In genomic region chr2:19137433-19137832, GRCh38 we compare ENCODE assay signal across 31 cellular contexts.
"Had no signal": no experiment of that assay in that cellular context is flagged by ENCODE, and none has a peak within 500 bp of the region (broad histone marks: within the 10 kb centered on the region; RNA-seq: fewer than 3 reads in every experiment).

No MANE protein-coding gene starts in this region.

- ATAC-seq: activated CD4-positive, CD25-positive, alpha-beta regulatory T cell treated with anti-CD3 and anti-CD28 coated beads, Interleukin-2, amount 50 U/mL, for 24 hours; foreskin keratinocyte; heart left ventricle; left colon; naive thymus-derived CD4-positive, alpha-beta T cell; right cardiac atrium; stimulated activated naive B cell treated with anti-CD40 and anti-IgM and Interleukin-4, amounts not matched to agents 10 μg/mL and 1 μg/mL and 100 μg/mL, for 72 hours; upper lobe of right lung had no signal

- H3K36me3 ChIP-seq: ascending aorta, esophagus muscularis mucosa, heart left ventricle, stomach, thyroid gland, upper lobe of right lung had no signal

- H3K27ac ChIP-seq: ascending aorta, esophagus muscularis mucosa, foreskin keratinocyte, heart left ventricle, stomach, thyroid gland, upper lobe of right lung, VCaP had no signal

- H3K4me3 Mint-ChIP-seq: activated naive CD4-positive, alpha-beta T cell treated with anti-CD3 and anti-CD28 coated beads for 36 hours; activated naive CD8-positive, alpha-beta T cell treated with anti-CD3 and anti-CD28 coated beads for 36 hours; activated T-helper 1 cell treated with anti-CD3 and anti-CD28 coated beads, Interleukin-12 subunit alpha, Interleukin-12 subunit beta, Interleukin-2, Interleukin-4 antibody, amounts not matched to agents 30 ng/mL and 10 ng/mL and 1 ng/mL, durations not matched to agents 14 hours and 24 hours and 36 hours; brain; dendritic cell treated with granulocyte-macrophage colony-stimulating factor and Interleukin-4, amounts not matched to agents 40 ng/mL and 50 ng/mL, for 4 days; immature natural killer cell; naive thymus-derived CD4-positive, alpha-beta T cell; neural crest cell; stimulated activated naive B cell treated with anti-CD40 and anti-IgM and Interleukin-4, amounts not matched to agents 10 μg/mL and 1 μg/mL and 100 μg/mL, for 72 hours had no signal

- DNase-seq: activated CD4-positive, alpha-beta T cell treated with anti-CD3 and anti-CD28 coated beads for 48 hours; activated CD4-positive, alpha-beta T cell treated with anti-CD3 and anti-CD28 coated beads, Interleukin-2, amount 50 U/mL, for 48 hours; activated CD8-positive, alpha-beta memory T cell treated with anti-CD3 and anti-CD28 coated beads for 24 hours; activated effector memory CD4-positive, alpha-beta T cell treated with anti-CD3 and anti-CD28 coated beads, Interleukin-2, amount 50 U/mL, for 16 hours; activated naive CD4-positive, alpha-beta T cell treated with anti-CD3 and anti-CD28 coated beads for 36 hours; activated naive CD8-positive, alpha-beta T cell treated with anti-CD3 and anti-CD28 coated beads for 36 hours; foreskin keratinocyte; heart left ventricle; hypothalamus; immature natural killer cell; kidney; left colon; mammary epithelial cell; midbrain; naive thymus-derived CD4-positive, alpha-beta T cell; nucleus accumbens; right cardiac atrium; stimulated activated CD4-positive, alpha-beta T cell treated with anti-CD3 and anti-CD28 coated beads, Interleukin-15, amount 100 ng/mL, for 24 hours; stimulated activated CD4-positive, alpha-beta T cell treated with anti-CD3 and anti-CD28 coated beads, Interleukin-2, amount 100 ng/mL, for 24 hours; stimulated activated naive B cell treated with anti-CD40 and anti-IgM and Interleukin-4, amounts not matched to agents 10 μg/mL and 1 μg/mL and 100 μg/mL, for 72 hours; stomach; thyroid gland; upper lobe of right lung had no signal

- H3K9me3 Mint-ChIP-seq: activated naive CD4-positive, alpha-beta T cell treated with anti-CD3 and anti-CD28 coated beads for 36 hours; activated naive CD8-positive, alpha-beta T cell treated with anti-CD3 and anti-CD28 coated beads for 36 hours; activated T-helper 1 cell treated with anti-CD3 and anti-CD28 coated beads, Interleukin-12 subunit alpha, Interleukin-12 subunit beta, Interleukin-2, Interleukin-4 antibody, amounts not matched to agents 30 ng/mL and 10 ng/mL and 1 ng/mL, durations not matched to agents 14 hours and 24 hours and 36 hours; brain; dendritic cell treated with granulocyte-macrophage colony-stimulating factor and Interleukin-4, amounts not matched to agents 40 ng/mL and 50 ng/mL, for 4 days; naive thymus-derived CD4-positive, alpha-beta T cell; neural crest cell; stimulated activated naive B cell treated with anti-CD40 and anti-IgM and Interleukin-4, amounts not matched to agents 10 μg/mL and 1 μg/mL and 100 μg/mL, for 72 hours had no signal

- H3K27me3 ChIP-seq: ascending aorta, esophagus muscularis mucosa, foreskin keratinocyte, heart left ventricle, stomach, thyroid gland, upper lobe of right lung had no signal

- H3K27ac Mint-ChIP-seq: activated naive CD4-positive, alpha-beta T cell treated with anti-CD3 and anti-CD28 coated beads for 36 hours; activated naive CD8-positive, alpha-beta T cell treated with anti-CD3 and anti-CD28 coated beads for 36 hours; activated T-helper 1 cell treated with anti-CD3 and anti-CD28 coated beads, Interleukin-12 subunit alpha, Interleukin-12 subunit beta, Interleukin-2, Interleukin-4 antibody, amounts not matched to agents 30 ng/mL and 10 ng/mL and 1 ng/mL, durations not matched to agents 14 hours and 24 hours and 36 hours; brain; dendritic cell treated with granulocyte-macrophage colony-stimulating factor and Interleukin-4, amounts not matched to agents 40 ng/mL and 50 ng/mL, for 4 days; immature natural killer cell; naive thymus-derived CD4-positive, alpha-beta T cell; stimulated activated naive B cell treated with anti-CD40 and anti-IgM and Interleukin-4, amounts not matched to agents 10 μg/mL and 1 μg/mL and 100 μg/mL, for 72 hours had no signal

- H3K4me3 ChIP-seq: ascending aorta, esophagus muscularis mucosa, heart left ventricle, stomach, thyroid gland, upper lobe of right lung had no signal

- H3K27me3 Mint-ChIP-seq: activated naive CD8-positive, alpha-beta T cell treated with anti-CD3 and anti-CD28 coated beads for 36 hours; dendritic cell treated with granulocyte-macrophage colony-stimulating factor and Interleukin-4, amounts not matched to agents 40 ng/mL and 50 ng/mL, for 4 days; naive thymus-derived CD4-positive, alpha-beta T cell; stimulated activated naive B cell treated with anti-CD40 and anti-IgM and Interleukin-4, amounts not matched to agents 10 μg/mL and 1 μg/mL and 100 μg/mL, for 72 hours had no signal

- H3K4me1 Mint-ChIP-seq: activated naive CD8-positive, alpha-beta T cell treated with anti-CD3 and anti-CD28 coated beads for 36 hours; immature natural killer cell; naive thymus-derived CD4-positive, alpha-beta T cell; neural crest cell; stimulated activated naive B cell treated with anti-CD40 and anti-IgM and Interleukin-4, amounts not matched to agents 10 μg/mL and 1 μg/mL and 100 μg/mL, for 72 hours had no signal

- H3K9me3 ChIP-seq: ascending aorta, esophagus muscularis mucosa, stomach, thyroid gland had no signal

- H3K4me1 ChIP-seq: esophagus muscularis mucosa, heart left ventricle, upper lobe of right lung had no signal

- H3K36me3 Mint-ChIP-seq: activated naive CD8-positive, alpha-beta T cell treated with anti-CD3 and anti-CD28 coated beads for 36 hours; brain; naive thymus-derived CD4-positive, alpha-beta T cell; stimulated activated naive B cell treated with anti-CD40 and anti-IgM and Interleukin-4, amounts not matched to agents 10 μg/mL and 1 μg/mL and 100 μg/mL, for 72 hours had no signal
